ENCODE assay signal across 12 cellular contexts in the genomic region with DNA sequence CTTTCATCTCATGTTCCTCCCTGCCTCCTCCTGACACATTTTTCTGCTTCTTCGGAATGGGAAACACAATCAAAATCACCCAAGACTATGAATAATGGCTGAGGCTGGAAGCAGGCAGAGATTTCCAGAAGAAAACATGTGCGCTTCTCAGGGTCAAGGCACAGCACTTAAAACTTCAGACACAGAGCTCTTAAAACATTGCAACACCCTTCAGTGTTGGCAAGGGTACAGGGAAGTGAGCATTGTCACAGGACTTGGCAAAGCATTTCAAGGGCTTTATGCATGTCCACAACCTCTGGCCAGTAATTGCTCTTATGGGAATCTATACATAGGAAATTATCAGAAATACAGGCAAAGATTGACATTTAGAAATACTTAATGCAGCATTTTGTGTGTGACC.
"Had no signal": no experiment of that assay in that cellular context is flagged by ENCODE, and none has a peak within 500 bp of the region (broad histone marks: within the 10 kb centered on the region; RNA-seq: fewer than 3 reads in every experiment).

No MANE protein-coding gene starts in this region.

- H3K4me1 ChIP-seq: breast epithelium had no signal

- H3K27ac ChIP-seq: VCaP had no signal

- H3K9me3 ChIP-seq: breast epithelium had no signal

- H3K27me3 ChIP-seq: breast epithelium had no signal

- H3K36me3 ChIP-seq: breast epithelium had no signal

- H3K4me2 ChIP-seq: smooth muscle cell had no signal

- H3K4me3 ChIP-seq: breast epithelium, smooth muscle cell had no signal

- DNase-seq: activated CD4-positive, alpha-beta T cell treated with anti-CD3 and anti-CD28 coated beads for 1 hour; activated CD4-positive, alpha-beta T cell treated with anti-CD3 and anti-CD28 coated beads, Interleukin-2, amount 50 U/mL, for 4 hours; activated naive CD4-positive, alpha-beta T cell treated with anti-CD3 and anti-CD28 coated beads for 36 hours; activated naive CD8-positive, alpha-beta T cell treated with anti-CD3 and anti-CD28 coated beads, Interleukin-2, amount 50 U/mL, for 24 hours; activated T-cell treated with anti-CD3 and anti-CD28 coated beads, Interleukin-2, amount 50 U/mL, for 1 hour; aorta; hippocampal formation; naive thymus-derived CD8-positive, alpha-beta T cell had no signal

- ATAC-seq: activated naive CD8-positive, alpha-beta T cell treated with anti-CD3 and anti-CD28 coated beads, Interleukin-2, amount 50 U/mL, for 24 hours; esophagus mucosa; naive thymus-derived CD8-positive, alpha-beta T cell had no signal
